In the genomic region with DNA sequence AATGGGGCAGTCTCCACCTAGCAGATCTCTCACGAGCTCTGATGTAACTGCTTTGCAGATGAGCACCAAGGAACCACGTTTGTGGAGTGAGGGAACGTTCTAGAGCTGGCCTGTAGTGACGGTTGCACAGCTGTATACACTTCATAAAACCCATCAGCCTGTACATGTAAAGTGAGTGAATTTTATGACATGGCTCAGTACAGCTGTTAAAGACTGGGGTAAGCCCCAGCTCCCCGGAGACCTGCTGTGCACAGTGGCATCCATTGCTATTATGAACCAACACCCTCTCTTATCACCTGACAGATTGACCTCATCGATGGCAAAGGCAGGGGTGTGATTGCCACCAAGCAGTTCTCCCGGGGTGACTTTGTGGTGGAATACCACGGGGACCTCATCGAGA, we compare ENCODE assay signal across 1 cellular context.
TF ChIP-seq lines count a peak whose summit lies in the region.

No MANE protein-coding gene starts in this region.

TF ChIP-seq in endothelial cell of umbilical vein, 7 proteins besides CTCF, POLR2A, EP300 and RAD21:
- TF ChIP-seq EZH2 (IDR thresholded peaks at IDR 0.05; ENCODE audit: borderline replicate concordance, low read depth, low read length, severe bottlenecking) (no peak), MYC (IDR thresholded peaks at IDR 0.05; ENCODE audit: low read depth, low read length) (no peak), POLR2AphosphoS5 (IDR thresholded peaks at IDR 0.05; ENCODE audit: insufficient read depth, low read depth, low read length) (no peak), JUN (IDR thresholded peaks at IDR 0.05; ENCODE audit: borderline replicate concordance, insufficient read depth, insufficient read length, low read depth) (no peak), FOS (IDR thresholded peaks at IDR 0.05; ENCODE audit: borderline replicate concordance, insufficient read depth, low read length) (no peak), GATA2 (IDR thresholded peaks at IDR 0.05; ENCODE audit: insufficient read depth, insufficient read length, low read depth, low read length) (no peak)
- TF ChIP-seq, protein P1, sequence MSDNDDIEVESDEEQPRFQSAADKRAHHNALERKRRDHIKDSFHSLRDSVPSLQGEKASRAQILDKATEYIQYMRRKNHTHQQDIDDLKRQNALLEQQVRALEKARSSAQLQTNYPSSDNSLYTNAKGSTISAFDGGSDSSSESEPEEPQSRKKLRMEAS (IDR thresholded peaks at IDR 0.05; ENCODE audit: insufficient read depth, insufficient read length), result no peak
